8 cellular contexts compared by ENCODE assay signal in genomic region chr2:28956415-28956826, GRCh38. TPM values are rescaled to one million over a fixed set of nuclear protein-coding genes. Genes with fewer than 3 reads are reported as not detected.
DNase-seq lines count a peak whose midpoint lies in the region; ATAC-seq, FAIRE-seq and TF ChIP-seq lines count a peak whose summit lies in the region.

No MANE protein-coding gene starts in this region.

- no peak for FAIRE-seq in bronchial epithelial cell (lab: Jason Lieb, UNC)

- no peak overlapping the region for H2BK120ac ChIP-seq in mesendoderm (ENCODE audit: low read depth, low read length)

- no peaks in the 10 kb centered on the region for H3K79me1 ChIP-seq in mesendoderm (ENCODE audit: low read length)

- H3K9ac ChIP-seq in mesendoderm (ENCODE audit: low read length) = no peak overlapping the region

- DNase-seq in GM03348 (ENCODE audit: low spot score) = peak; percentile 63
- DNase-seq in NCI-H345 treated with DMSO at 0.1 percent for 48 hours (lab: John Stamatoyannopoulos, UW; ENCODE audit: unreplicated experiment) = peak; percentile 70
- DNase-seq in bronchial epithelial cell (ENCODE audit: low read depth) = no peak
- peak; percentile 88 for DNase-seq in mesendoderm
- DNase-seq in esophagus squamous epithelium (lab: John Stamatoyannopoulos, UW) = no peak
- DNase-seq in DMS53 (lab: John Stamatoyannopoulos, UW) = no peak

- intact Hi-C loops in esophagus squamous epithelium (cut with DNase I) = loop anchor here (5.0 kb wide), 1 partner anchor 241 kb away; no protein-coding TSS in a partner anchor

- ATAC-seq in GM21526 (IDR thresholded peaks at IDR 0.05; ENCODE audit: low FRiP score, unreplicated experiment) (no peak), HG02623 (IDR thresholded peaks at IDR 0.05; ENCODE audit: unreplicated experiment) (no peak)

- no peak for TF ChIP-seq POLR2A in esophagus squamous epithelium (IDR thresholded peaks at IDR 0.05)

- no peak overlapping the region for H2BK15ac ChIP-seq in mesendoderm (replicated peaks; ENCODE audit: low read depth)

- H3K9me3 ChIP-seq in esophagus squamous epithelium = no peaks in the 10 kb centered on the region

- no peak overlapping the region for H3K18ac ChIP-seq in mesendoderm (ENCODE audit: low read length)

- H3K4me3 ChIP-seq in bronchial epithelial cell (ENCODE audit: low read depth, low read length) (no peak overlapping the region), mesendoderm (ENCODE audit: low read length) (no peak overlapping the region), esophagus squamous epithelium (no peak overlapping the region)

- H3K56ac ChIP-seq in mesendoderm (ENCODE audit: low read length) = no peak overlapping the region

- H3K36me3 ChIP-seq in bronchial epithelial cell (ENCODE audit: control insufficient read depth, insufficient read depth, low read length) (no peaks in the 10 kb centered on the region), mesendoderm (ENCODE audit: control insufficient read depth, insufficient read depth, low read length) (no peaks in the 10 kb centered on the region), esophagus squamous epithelium (no peaks in the 10 kb centered on the region)

- no peak overlapping the region for H2BK5ac ChIP-seq in mesendoderm (ENCODE audit: low read length)

- H3K23ac ChIP-seq in mesendoderm (ENCODE audit: low read length) = no peak overlapping the region

- H3K27me3 ChIP-seq in bronchial epithelial cell (ENCODE audit: control insufficient read depth, insufficient read depth, low read length) = no peaks in the 10 kb centered on the region
- no peaks in the 10 kb centered on the region for H3K27me3 ChIP-seq in mesendoderm (ENCODE audit: insufficient read depth, low read length, poor library complexity)
- no peaks in the 10 kb centered on the region for H3K27me3 ChIP-seq in esophagus squamous epithelium

- no peaks in the 10 kb centered on the region for H3K79me2 ChIP-seq in mesendoderm (ENCODE audit: control insufficient read depth, insufficient read depth, low read length)

- H3K4me1 ChIP-seq in mesendoderm (ENCODE audit: control insufficient read depth, low read depth, low read length) (no peaks in the 10 kb centered on the region), esophagus squamous epithelium (peaks cover 0 to 27% (median 17%) of the 10 kb centered on the region in 3 donors)

- peak overlapping the region; percentile 52 for H3K4me2 ChIP-seq in mesendoderm (ENCODE audit: low read length)

- no peak overlapping the region for H3K4ac ChIP-seq in mesendoderm (ENCODE audit: low read depth, low read length)

- no peak overlapping the region for H2AK5ac ChIP-seq in mesendoderm (ENCODE audit: low read length)

- H3K27ac ChIP-seq in mesendoderm (ENCODE audit: low read depth, low read length) = no peak overlapping the region
- H3K27ac ChIP-seq in esophagus squamous epithelium = no peak overlapping the region

- no peak overlapping the region for H4K5ac ChIP-seq in mesendoderm (ENCODE audit: low read length)

- no CpG with 5 or more reads among the region's 11 CpGs for WGBS in mesendoderm (ENCODE audit: extremely low coverage, insufficient coverage, low lambda C conversion rate)
- WGBS in esophagus squamous epithelium, 2 donors = 7 to 40% methylated on average over 9 to 11 of the region's 11 CpGs

- H4K8ac ChIP-seq in mesendoderm (ENCODE audit: low read depth, low read length) = no peak overlapping the region

- peak; percentile 14 for TF ChIP-seq CTCF in bronchial epithelial cell (IDR thresholded peaks at IDR 0.05; ENCODE audit: insufficient read depth, low read length, severe bottlenecking)
- TF ChIP-seq CTCF in esophagus squamous epithelium (IDR thresholded peaks at IDR 0.05) = peak in 1 of 6 experiments; percentile 24

RNA-seq across cellular contexts. Expression of gene TOGARAM2, which starts 24.7 kb away (rescaled TPM):
- total RNA-seq in bronchial epithelial cell = under 0.01 TPM in 1 of 2 replicates, not detected in the other
- polyA plus RNA-seq in mesendoderm (2013, experiment 1 of 2) = 0.17 TPM
- polyA plus RNA-seq in mesendoderm (2013, experiment 2 of 2) = 0.24 TPM
- total RNA-seq in esophagus squamous epithelium = under 1 TPM in 3 of 4 donors, not detected in 1; 0.03 to 0.76 (median 0.48) TPM

Comparison
In these comparisons a context has a peak if more than half of its experiments do, and no peak if none do; other contexts are left out.
1. DNase-seq: peak in GM03348 (single experiment), NCI-H345 treated with DMSO at 0.1 percent for 48 hours (single experiment) and mesendoderm (single experiment); none in bronchial epithelial cell (single experiment), esophagus squamous epithelium (single experiment) and DMS53 (single experiment).